In genomic region chr1:199018471-199019135, GRCh38 we compare ENCODE assay signal across 24 cellular contexts.
"Had no signal": no experiment of that assay in that cellular context is flagged by ENCODE, and none has a peak within 500 bp of the region (broad histone marks: within the 10 kb centered on the region; RNA-seq: fewer than 3 reads in every experiment).

No MANE protein-coding gene starts in this region.

- H3K36me3 ChIP-seq: gastrocnemius medialis, lower lobe of right lung, prostate gland, right atrium auricular region, tibial nerve, upper lobe of left lung had no signal

- DNase-seq: effector CD8-positive, alpha-beta T cell; endodermal cell; foreskin fibroblast; gastrocnemius medialis; head of caudate nucleus; left ventricle myocardium superior; lower lobe of right lung; naive thymus-derived CD8-positive, alpha-beta T cell; nephron progenitor cell; nucleus accumbens; stimulated activated CD4-positive, alpha-beta T cell treated with anti-CD3 and anti-CD28 coated beads, Interleukin-12 subunit alpha, Interleukin-12 subunit beta, amount 100 ng/mL, for 4 hours; stimulated activated CD4-positive, alpha-beta T cell treated with anti-CD3 and anti-CD28 coated beads, Interleukin-1b, Interleukin-23, amount 100 ng/mL, for 48 hours; stimulated activated CD4-positive, alpha-beta T cell treated with anti-CD3 and anti-CD28 coated beads, Interleukin-4, amount 100 ng/mL, for 1 hour; stimulated activated CD8-positive, alpha-beta memory T cell treated with anti-CD3 and anti-CD28 coated beads, Interleukin-4, amount 100 ng/mL, for 48 hours; stimulated activated naive CD4-positive, alpha-beta T cell; stimulated activated naive CD8-positive, alpha-beta T cell treated with anti-CD3 and anti-CD28 coated beads, Interleukin-15, amount 100 ng/mL, for 72 hours; upper lobe of left lung had no signal

- H3K27me3 ChIP-seq: gastrocnemius medialis, right atrium auricular region, tibial nerve, upper lobe of left lung had no signal

- H3K4me2 ChIP-seq: smooth muscle cell had no signal

- H3K27ac ChIP-seq: epithelial cell of prostate, gastrocnemius medialis, lower lobe of right lung, prostate gland, right atrium auricular region, tibial nerve, upper lobe of left lung had no signal

- H3K4me1 ChIP-seq: gastrocnemius medialis, lower lobe of right lung, prostate gland, right atrium auricular region, tibial nerve, upper lobe of left lung had no signal

- H3K4me3 ChIP-seq: gastrocnemius medialis, lower lobe of right lung, prostate gland, right atrium auricular region, smooth muscle cell, tibial nerve, upper lobe of left lung had no signal

- ATAC-seq: esophagus mucosa; gastrocnemius medialis; left ventricle myocardium superior; lower lobe of right lung; naive thymus-derived CD8-positive, alpha-beta T cell; sciatic nerve; stimulated activated naive CD8-positive, alpha-beta T cell treated with anti-CD3 and anti-CD28 coated beads, Interleukin-15, amount 100 ng/mL, for 72 hours had no signal

- H3K9me3 ChIP-seq: gastrocnemius medialis, lower lobe of right lung, prostate gland, right atrium auricular region, tibial nerve, upper lobe of left lung had no signal
